In the genomic region with DNA sequence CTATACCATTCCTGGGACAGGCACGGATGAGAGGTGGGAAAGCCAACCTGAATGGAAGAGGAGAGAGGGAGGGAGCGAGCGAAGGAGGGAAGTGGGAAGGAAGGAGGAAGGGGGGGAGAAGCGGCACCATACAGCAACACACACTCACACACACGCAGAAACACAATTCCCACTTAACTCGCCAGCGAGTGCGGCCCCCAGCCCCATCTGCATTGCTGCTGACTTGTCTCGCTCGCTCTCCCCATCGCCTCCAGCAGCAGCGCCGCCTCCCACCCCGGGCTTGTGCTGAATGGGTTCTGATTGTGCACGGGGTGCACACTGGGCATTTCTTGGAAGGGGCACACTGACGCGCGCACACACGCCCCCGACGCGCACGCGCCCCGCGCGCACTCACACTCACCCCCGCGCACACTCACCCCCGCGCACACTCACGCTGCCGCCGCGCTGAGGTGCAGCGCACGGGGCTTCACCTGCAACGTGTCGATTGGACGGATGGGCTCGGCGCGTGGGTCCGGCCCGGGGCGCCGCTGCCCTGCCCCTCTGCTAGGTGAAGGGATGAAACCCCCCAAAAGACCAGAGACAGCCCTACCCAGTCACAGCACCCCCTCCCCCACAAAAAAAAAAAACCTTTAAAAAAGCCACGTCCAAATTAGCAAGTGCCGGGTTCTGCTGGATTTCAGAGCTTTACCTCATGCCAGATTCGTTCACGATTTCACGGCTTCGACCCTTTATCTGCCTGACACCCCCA, we compare ENCODE assay signal across 1 cellular context.
TF ChIP-seq lines count a peak whose summit lies in the region.

No MANE protein-coding gene starts in this region.

TF ChIP-seq in GM12878, 131 proteins besides CTCF, POLR2A, EP300 and RAD21 (continued from another document):
- TF ChIP-seq, protein P1, sequence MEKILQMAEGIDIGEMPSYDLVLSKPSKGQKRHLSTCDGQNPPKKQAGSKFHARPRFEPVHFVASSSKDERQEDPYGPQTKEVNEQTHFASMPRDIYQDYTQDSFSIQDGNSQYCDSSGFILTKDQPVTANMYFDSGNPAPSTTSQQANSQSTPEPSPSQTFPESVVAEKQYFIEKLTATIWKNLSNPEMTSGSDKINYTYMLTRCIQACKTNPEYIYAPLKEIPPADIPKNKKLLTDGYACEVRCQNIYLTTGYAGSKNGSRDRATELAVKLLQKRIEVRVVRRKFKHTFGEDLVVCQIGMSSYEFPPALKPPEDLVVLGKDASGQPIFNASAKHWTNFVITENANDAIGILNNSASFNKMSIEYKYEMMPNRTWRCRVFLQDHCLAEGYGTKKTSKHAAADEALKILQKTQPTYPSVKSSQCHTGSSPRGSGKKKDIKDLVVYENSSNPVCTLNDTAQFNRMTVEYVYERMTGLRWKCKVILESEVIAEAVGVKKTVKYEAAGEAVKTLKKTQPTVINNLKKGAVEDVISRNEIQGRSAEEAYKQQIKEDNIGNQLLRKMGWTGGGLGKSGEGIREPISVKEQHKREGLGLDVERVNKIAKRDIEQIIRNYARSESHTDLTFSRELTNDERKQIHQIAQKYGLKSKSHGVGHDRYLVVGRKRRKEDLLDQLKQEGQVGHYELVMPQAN (conservative IDR thresholded peaks at IDR 0.05) = no peak
- TF ChIP-seq SMAD5 (IDR thresholded peaks at IDR 0.05; ENCODE audit: low read depth) (no peak), SMC3 (IDR thresholded peaks at IDR 0.05; ENCODE audit: borderline replicate concordance, low read length) (no peak), SREBF2 (IDR thresholded peaks at IDR 0.05; ENCODE audit: low read length) (no peak)
- TF ChIP-seq, protein P2, sequence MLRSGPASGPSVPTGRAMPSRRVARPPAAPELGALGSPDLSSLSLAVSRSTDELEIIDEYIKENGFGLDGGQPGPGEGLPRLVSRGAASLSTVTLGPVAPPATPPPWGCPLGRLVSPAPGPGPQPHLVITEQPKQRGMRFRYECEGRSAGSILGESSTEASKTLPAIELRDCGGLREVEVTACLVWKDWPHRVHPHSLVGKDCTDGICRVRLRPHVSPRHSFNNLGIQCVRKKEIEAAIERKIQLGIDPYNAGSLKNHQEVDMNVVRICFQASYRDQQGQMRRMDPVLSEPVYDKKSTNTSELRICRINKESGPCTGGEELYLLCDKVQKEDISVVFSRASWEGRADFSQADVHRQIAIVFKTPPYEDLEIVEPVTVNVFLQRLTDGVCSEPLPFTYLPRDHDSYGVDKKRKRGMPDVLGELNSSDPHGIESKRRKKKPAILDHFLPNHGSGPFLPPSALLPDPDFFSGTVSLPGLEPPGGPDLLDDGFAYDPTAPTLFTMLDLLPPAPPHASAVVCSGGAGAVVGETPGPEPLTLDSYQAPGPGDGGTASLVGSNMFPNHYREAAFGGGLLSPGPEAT (IDR thresholded peaks at IDR 0.05; ENCODE audit: low read depth) = no peak
- TF ChIP-seq, protein P3, sequence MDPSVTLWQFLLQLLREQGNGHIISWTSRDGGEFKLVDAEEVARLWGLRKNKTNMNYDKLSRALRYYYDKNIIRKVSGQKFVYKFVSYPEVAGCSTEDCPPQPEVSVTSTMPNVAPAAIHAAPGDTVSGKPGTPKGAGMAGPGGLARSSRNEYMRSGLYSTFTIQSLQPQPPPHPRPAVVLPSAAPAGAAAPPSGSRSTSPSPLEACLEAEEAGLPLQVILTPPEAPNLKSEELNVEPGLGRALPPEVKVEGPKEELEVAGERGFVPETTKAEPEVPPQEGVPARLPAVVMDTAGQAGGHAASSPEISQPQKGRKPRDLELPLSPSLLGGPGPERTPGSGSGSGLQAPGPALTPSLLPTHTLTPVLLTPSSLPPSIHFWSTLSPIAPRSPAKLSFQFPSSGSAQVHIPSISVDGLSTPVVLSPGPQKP (IDR thresholded peaks at IDR 0.05; ENCODE audit: low read depth, low read length) = no peak
